In genomic region chr14:104676130-104676693, GRCh38 we compare ENCODE assay signal across 1 cellular context.
TF ChIP-seq lines count a peak whose summit lies in the region.

No MANE protein-coding gene starts in this region.

TF ChIP-seq in A549, 52 proteins besides CTCF, POLR2A, EP300 and RAD21 (continued from another document):
- TF ChIP-seq, protein P1, sequence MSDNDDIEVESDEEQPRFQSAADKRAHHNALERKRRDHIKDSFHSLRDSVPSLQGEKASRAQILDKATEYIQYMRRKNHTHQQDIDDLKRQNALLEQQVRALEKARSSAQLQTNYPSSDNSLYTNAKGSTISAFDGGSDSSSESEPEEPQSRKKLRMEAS (IDR thresholded peaks at IDR 0.05): no peak
- no peak for TF ChIP-seq MAFK (IDR thresholded peaks at IDR 0.05; ENCODE audit: partially characterized antibody)
- TF ChIP-seq, protein P2, sequence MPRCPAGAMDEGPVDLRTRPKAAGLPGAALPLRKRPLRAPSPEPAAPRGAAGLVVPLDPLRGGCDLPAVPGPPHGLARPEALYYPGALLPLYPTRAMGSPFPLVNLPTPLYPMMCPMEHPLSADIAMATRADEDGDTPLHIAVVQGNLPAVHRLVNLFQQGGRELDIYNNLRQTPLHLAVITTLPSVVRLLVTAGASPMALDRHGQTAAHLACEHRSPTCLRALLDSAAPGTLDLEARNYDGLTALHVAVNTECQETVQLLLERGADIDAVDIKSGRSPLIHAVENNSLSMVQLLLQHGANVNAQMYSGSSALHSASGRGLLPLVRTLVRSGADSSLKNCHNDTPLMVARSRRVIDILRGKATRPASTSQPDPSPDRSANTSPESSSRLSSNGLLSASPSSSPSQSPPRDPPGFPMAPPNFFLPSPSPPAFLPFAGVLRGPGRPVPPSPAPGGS (IDR thresholded peaks at IDR 0.05): no peak
- TF ChIP-seq, protein P3, sequence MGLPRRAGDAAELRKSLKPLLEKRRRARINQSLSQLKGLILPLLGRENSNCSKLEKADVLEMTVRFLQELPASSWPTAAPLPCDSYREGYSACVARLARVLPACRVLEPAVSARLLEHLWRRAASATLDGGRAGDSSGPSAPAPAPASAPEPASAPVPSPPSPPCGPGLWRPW (IDR thresholded peaks at IDR 0.05): no peak
- TF ChIP-seq EHMT2 (IDR thresholded peaks at IDR 0.05; ENCODE audit: low read depth): no peak
- no peak for TF ChIP-seq MAZ (IDR thresholded peaks at IDR 0.05; ENCODE audit: borderline replicate concordance, low read depth, low read length)
- TF ChIP-seq NFE2L2 (conservative IDR thresholded peaks at IDR 0.05; ENCODE audit: low read length): no peak
- TF ChIP-seq ZFP36 (IDR thresholded peaks at IDR 0.05; ENCODE audit: borderline replicate concordance, partially characterized antibody): no peak
- no peak for TF ChIP-seq TP53 (CRISPR knock-in tag; IDR thresholded peaks at IDR 0.05)
